ENCODE assay signal across 1 cellular context in genomic region chr2:113891265-113891959, GRCh38.
TF ChIP-seq lines count a peak whose summit lies in the region.

No MANE protein-coding gene starts in this region.

TF ChIP-seq in K562, 482 proteins besides CTCF, POLR2A, EP300 and RAD21 (continued from another document and continues in another):
- TF ChIP-seq MGA (IDR thresholded peaks at IDR 0.05) = 0 out of 2 replicates have a peak, but pooled peaks have one; percentile 14
- TF ChIP-seq NR2C2 (CRISPR knock-in tag; IDR thresholded peaks at IDR 0.05) = no peak
- TF ChIP-seq NR2C2 (tag; IDR thresholded peaks at IDR 0.05) = peak; percentile 7; the same call in 1 of the 2 replicates
- peak; percentile 6 for TF ChIP-seq ASH1L (IDR thresholded peaks at IDR 0.05; ENCODE audit: borderline replicate concordance, low read depth, partially characterized antibody)
- no peak for TF ChIP-seq ATF6 (CRISPR knock-in tag; IDR thresholded peaks at IDR 0.05)
- TF ChIP-seq DLX4 (CRISPR knock-in tag; IDR thresholded peaks at IDR 0.05) = no peak
- no peak for TF ChIP-seq JUN (IDR thresholded peaks at IDR 0.05; ENCODE audit: borderline replicate concordance, low read depth, low read length)
- no peak for TF ChIP-seq JUN (CRISPR knock-in tag; IDR thresholded peaks at IDR 0.05; ENCODE audit: borderline replicate concordance)
- no peak for TF ChIP-seq POU5F1 (IDR thresholded peaks at IDR 0.05; ENCODE audit: borderline replicate concordance, low read depth, low read length, partially characterized antibody)
- TF ChIP-seq THRB (CRISPR knock-in tag; conservative IDR thresholded peaks at IDR 0.05) = peak; percentile 74; the same call in 1 of the 2 replicates
- peak; percentile 87 for TF ChIP-seq POLR2H (tag; IDR thresholded peaks at IDR 0.05; ENCODE audit: low read depth)
- peak; percentile 17 for TF ChIP-seq HDAC3 (IDR thresholded peaks at IDR 0.05; ENCODE audit: borderline replicate concordance, partially characterized antibody)
- TF ChIP-seq GTF2E2 (tag; IDR thresholded peaks at IDR 0.05) = peak; percentile 64; the same call in 1 of the 2 replicates
- peak; percentile 85 for TF ChIP-seq ZNF384 (IDR thresholded peaks at IDR 0.05; ENCODE audit: low read depth, low read length)
- no peak for TF ChIP-seq ZNF253 (CRISPR knock-in tag; conservative IDR thresholded peaks at IDR 0.05)
- 0 out of 2 replicates have a peak, but pooled peaks have one; percentile 42 for TF ChIP-seq NFXL1 (CRISPR knock-in tag; IDR thresholded peaks at IDR 0.05)
- no peak for TF ChIP-seq ESRRA (IDR thresholded peaks at IDR 0.05; ENCODE audit: borderline replicate concordance, low read depth)
- TF ChIP-seq KDM1A (IDR thresholded peaks at IDR 0.05) = 0 out of 4 replicates have a peak, but pooled peaks have one; percentile 6 to 14
- peak; percentile 49 for TF ChIP-seq ATF3 (IDR thresholded peaks at IDR 0.05)
- TF ChIP-seq ATF3 (CRISPR knock-in tag; conservative IDR thresholded peaks at IDR 0.05) = no peak
- TF ChIP-seq ZBTB9 (CRISPR knock-in tag; IDR thresholded peaks at IDR 0.05) = peak; percentile 42; the same call in 1 of the 2 replicates
- peak; percentile 47; the same call in 1 of the 2 replicates for TF ChIP-seq HBP1 (CRISPR knock-in tag; IDR thresholded peaks at IDR 0.05)
- peak in 1 of 2 experiments; percentile 12; a peak in 1 of 4 replicates for TF ChIP-seq TBL1XR1 (IDR thresholded peaks at IDR 0.05; ENCODE audit: low read length in 2 of 2)
- TF ChIP-seq MIER1 (IDR thresholded peaks at IDR 0.05; ENCODE audit: low read depth) = peak; percentile 84
- peak; percentile 42 for TF ChIP-seq RBFOX2 (IDR thresholded peaks at IDR 0.05; ENCODE audit: low read depth, low read length)
- peak; percentile 20 for TF ChIP-seq RBM25 (IDR thresholded peaks at IDR 0.05; ENCODE audit: low read depth, low read length, severe bottlenecking)
- no peak for TF ChIP-seq SAFB2 (IDR thresholded peaks at IDR 0.05; ENCODE audit: borderline replicate concordance, low read depth, low read length, severe bottlenecking)
- peak; percentile 55 for TF ChIP-seq ZNF24 (IDR thresholded peaks at IDR 0.05)
